26 cellular contexts compared by ENCODE assay signal in genomic region chr10:125392140-125392539, GRCh38.
"Had no signal": no experiment of that assay in that cellular context is flagged by ENCODE, and none has a peak within 500 bp of the region (broad histone marks: within the 10 kb centered on the region; RNA-seq: fewer than 3 reads in every experiment).

No MANE protein-coding gene starts in this region.

- H3K9me3 ChIP-seq: ovary, suprapubic skin had no signal

- H3K36me3 ChIP-seq: esophagus muscularis mucosa, left lung, ovary, right atrium auricular region, stomach, suprapubic skin, transverse colon had no signal

- H3K4me2 ChIP-seq: hepatocyte had no signal

- H2AFZ ChIP-seq: hepatocyte had no signal

- ATAC-seq: activated T-cell treated with anti-CD3 and anti-CD28 coated beads, Interleukin-2, amount 50 U/mL, for 4 hours; left lung; naive thymus-derived CD8-positive, alpha-beta T cell; psoas muscle; WTC11 had no signal

- H3K27me3 ChIP-seq: esophagus muscularis mucosa, hepatocyte, left lung, ovary, right atrium auricular region, stomach, suprapubic skin, transverse colon had no signal

- H3K4me1 ChIP-seq: esophagus muscularis mucosa, left lung, psoas muscle, right atrium auricular region, stomach, suprapubic skin, transverse colon had no signal

- H3K4me3 ChIP-seq: coronary artery, esophagus muscularis mucosa, hepatocyte, left lung, lung, ovary, psoas muscle, right atrium auricular region, stomach, suprapubic skin, transverse colon had no signal

- H3K27ac ChIP-seq: coronary artery, esophagus muscularis mucosa, hepatocyte, left lung, ovary, psoas muscle, right atrium auricular region, stomach, suprapubic skin, transverse colon had no signal

- DNase-seq: activated CD4-positive, alpha-beta T cell treated with anti-CD3 and anti-CD28 coated beads, Interleukin-2, amount 50 U/mL, for 4 hours; activated CD8-positive, alpha-beta memory T cell treated with anti-CD3 and anti-CD28 coated beads for 24 hours; activated CD8-positive, alpha-beta memory T cell treated with anti-CD3 and anti-CD28 coated beads, Interleukin-2, amount 50 U/mL, for 4 hours; activated naive CD4-positive, alpha-beta T cell treated with Interleukin-2 at 50 U/mL for 16 hours; activated naive CD8-positive, alpha-beta T cell treated with anti-CD3 and anti-CD28 coated beads for 36 hours; activated T-cell treated with anti-CD3 and anti-CD28 coated beads, Interleukin-2, amount 50 U/mL, for 4 hours; amygdala; cerebellar nuclear complex; foreskin melanocyte; glutamatergic neuron; kidney glomerular epithelial cell; left lung; naive thymus-derived CD8-positive, alpha-beta T cell; ovary; psoas muscle; stimulated activated CD4-positive, alpha-beta T cell treated with anti-CD3 and anti-CD28 coated beads, Interleukin-1b, Interleukin-23, amount 100 ng/mL, for 48 hours; stomach; T-helper 9 cell; transverse colon had no signal

- H3K79me2 ChIP-seq: hepatocyte had no signal
